ENCODE assay signal across 9 cellular contexts in the genomic region with DNA sequence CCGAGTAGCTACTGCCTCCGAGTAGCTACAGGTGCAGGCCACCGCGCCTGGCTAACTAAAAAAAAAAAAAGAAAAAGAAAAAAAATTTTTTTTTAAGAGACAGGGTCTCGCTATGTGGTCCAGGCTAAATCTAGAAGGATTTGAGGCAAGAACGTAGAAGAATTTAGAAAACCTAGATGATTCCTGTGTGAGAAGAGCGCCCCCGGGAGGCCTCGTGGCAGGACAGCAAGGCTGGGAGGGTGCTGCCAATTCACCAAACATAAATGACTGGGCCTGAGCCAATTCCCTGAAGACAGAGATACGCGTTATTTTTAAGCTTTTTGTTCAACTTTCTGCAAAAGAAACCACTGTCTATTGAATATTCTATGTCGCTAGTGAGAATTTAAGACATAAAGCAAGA.
DNase-seq lines count a peak whose midpoint lies in the region; FAIRE-seq and TF ChIP-seq lines count a peak whose summit lies in the region.
"Had no signal": no experiment of that assay in that cellular context is flagged by ENCODE, and none has a peak within 500 bp of the region (broad histone marks: within the 10 kb centered on the region; RNA-seq: fewer than 3 reads in every experiment).

No MANE protein-coding gene starts in this region.

- H2AFZ ChIP-seq in KMS-11 (ENCODE audit: low read depth) = no peak overlapping the region

- FAIRE-seq in HTR-8/SVneo (lab: Jason Lieb, UNC) = no peak

- no peak overlapping the region for H3K9ac ChIP-seq in KMS-11

- WGBS in lower leg skin, 2 donors = 57 to 58% methylated on average over 12 of the region's 12 CpGs

- H3K36me3 ChIP-seq in KMS-11 (ENCODE audit: insufficient read depth) = no peaks in the 10 kb centered on the region

- no peaks in the 10 kb centered on the region for H4K20me1 ChIP-seq in KMS-11 (ENCODE audit: insufficient read depth)

- DNase-seq in NCI-H2196 (lab: John Stamatoyannopoulos, UW; ENCODE audit: unreplicated experiment) (peak; percentile 13), NCI-H2196 treated with DMSO at 0.1 percent for 48 hours (lab: John Stamatoyannopoulos, UW; ENCODE audit: unreplicated experiment) (no peak), SW480 (ENCODE audit: low spot score) (peak; percentile 41), kidney tubule cell (ENCODE audit: low spot score) (peak; percentile 41), lower leg skin (ENCODE audit: low spot score in 2 of 2) (no peak), NCI-H510A treated with DMSO at 0.1 percent for 48 hours (lab: John Stamatoyannopoulos, UW) (no peak), HTR-8/SVneo (ENCODE audit: insufficient read length, low spot score) (no peak)
- DNase-seq: testis had no signal

- no peaks in the 10 kb centered on the region for H3K79me2 ChIP-seq in KMS-11 (ENCODE audit: insufficient read depth, low read depth)

- no peak overlapping the region for H3K4me3 ChIP-seq in KMS-11 (IDR thresholded peaks at IDR 0.05; ENCODE audit: insufficient read depth, low read depth, low read length)
- no peak overlapping the region for H3K4me3 ChIP-seq in lower leg skin (ENCODE audit: low read depth, poor library complexity, severe bottlenecking)
- H3K4me3 ChIP-seq: testis had no signal

- no peak overlapping the region for H3K27ac ChIP-seq in KMS-11
- H3K27ac ChIP-seq: testis had no signal

- TF ChIP-seq CTCF in KMS-11 (conservative IDR thresholded peaks at IDR 0.05; ENCODE audit: low read depth, low read length) = peak; percentile 90
- no peak for TF ChIP-seq CTCF in lower leg skin (IDR thresholded peaks at IDR 0.05)

- peaks cover 15% of the 10 kb centered on the region for H3K4me1 ChIP-seq in KMS-11 (ENCODE audit: low read depth, poor library complexity, severe bottlenecking)
- H3K4me1 ChIP-seq: testis had no signal

- intact Hi-C loops in lower leg skin (cut with DNase I; ENCODE audit: low total_unique reads) = loop anchor here (10.0 kb wide), 2 partner anchors 299 to 339 kb away; partner anchors contain the start of gene FAM136A

- H3K4me2 ChIP-seq in KMS-11 = no peak overlapping the region

- no peak for TF ChIP-seq POLR2A in lower leg skin (IDR thresholded peaks at IDR 0.05)

- no peaks in the 10 kb centered on the region for H3K27me3 ChIP-seq in KMS-11 (ENCODE audit: insufficient read depth, low read depth)
- H3K27me3 ChIP-seq: testis had no signal

Comparison
In these comparisons a context has a peak if more than half of its experiments do, and no peak if none do; other contexts are left out.
1. DNase-seq: peak in NCI-H2196 (single experiment), SW480 (single experiment) and kidney tubule cell (single experiment); none in NCI-H2196 treated with DMSO at 0.1 percent for 48 hours (single experiment), lower leg skin (0 of 2), NCI-H510A treated with DMSO at 0.1 percent for 48 hours (single experiment) and HTR-8/SVneo (single experiment).